1 cellular context compared by ENCODE assay signal in genomic region chr19:5790573-5791520, GRCh38.
TF ChIP-seq lines count a peak whose summit lies in the region.

TSS of gene DUS3L (minus strand) at chr19:5791163. CDS start at chr19:5791141, 22 bp downstream.

TF ChIP-seq in WTC11, 78 proteins besides CTCF, POLR2A, EP300 and RAD21 (continued from another document):
- TF ChIP-seq FOXJ3 (CRISPR knock-in tag; IDR thresholded peaks at IDR 0.05; ENCODE audit: borderline replicate concordance) (no peak), GRHL2 (CRISPR knock-in tag; IDR thresholded peaks at IDR 0.05; ENCODE audit: insufficient replicate concordance, severe bottlenecking) (no peak), CREM (CRISPR knock-in tag; IDR thresholded peaks at IDR 0.05) (peak; percentile 91), SMAD3 (CRISPR knock-in tag; IDR thresholded peaks at IDR 0.05; ENCODE audit: borderline replicate concordance) (0 out of 2 replicates have a peak, but pooled peaks have one; percentile 68), PRRX2 (CRISPR knock-in tag; IDR thresholded peaks at IDR 0.05) (no peak), MXD4 (CRISPR knock-in tag; IDR thresholded peaks at IDR 0.05; ENCODE audit: borderline replicate concordance) (no peak), PRDM15 (CRISPR knock-in tag; IDR thresholded peaks at IDR 0.05) (peak; percentile 60; the same call in 1 of the 2 replicates), ESRRA (CRISPR knock-in tag; IDR thresholded peaks at IDR 0.05; ENCODE audit: borderline replicate concordance) (peak; percentile 64; the same call in 1 of the 2 replicates), OVOL2 (CRISPR knock-in tag; IDR thresholded peaks at IDR 0.05; ENCODE audit: borderline replicate concordance) (no peak), HMGA2 (CRISPR knock-in tag; IDR thresholded peaks at IDR 0.05) (no peak), ZNF317 (CRISPR knock-in tag; IDR thresholded peaks at IDR 0.05; ENCODE audit: borderline replicate concordance, low read depth) (no peak), NFE2L1 (CRISPR knock-in tag; IDR thresholded peaks at IDR 0.05) (peak; percentile 90; the same call in 1 of the 2 replicates), NR2C2 (CRISPR knock-in tag; IDR thresholded peaks at IDR 0.05) (peak; percentile 86), ZBTB43 (CRISPR knock-in tag; IDR thresholded peaks at IDR 0.05) (0 out of 2 replicates have a peak, but pooled peaks have one; percentile 73), SMAD4 (CRISPR knock-in tag; IDR thresholded peaks at IDR 0.05) (no peak), NFATC4 (CRISPR knock-in tag; IDR thresholded peaks at IDR 0.05) (no peak), ETV6 (CRISPR knock-in tag; IDR thresholded peaks at IDR 0.05) (peak; percentile 97), CREB1 (CRISPR knock-in tag; IDR thresholded peaks at IDR 0.05) (no peak; the same call in none of the 2 replicates), ZNF396 (CRISPR knock-in tag; IDR thresholded peaks at IDR 0.05; ENCODE audit: borderline replicate concordance) (no peak), TEAD1 (CRISPR knock-in tag; IDR thresholded peaks at IDR 0.05) (peak; percentile 42; the same call in 1 of the 2 replicates), GTF2I (CRISPR knock-in tag; conservative IDR thresholded peaks at IDR 0.05) (no peak), TEAD4 (CRISPR knock-in tag; IDR thresholded peaks at IDR 0.05) (no peak), RORB (CRISPR knock-in tag; IDR thresholded peaks at IDR 0.05) (no peak), E2F4 (CRISPR knock-in tag; IDR thresholded peaks at IDR 0.05; ENCODE audit: borderline replicate concordance, low read depth) (no peak), ZBTB21 (CRISPR knock-in tag; IDR thresholded peaks at IDR 0.05; ENCODE audit: borderline replicate concordance) (peak; percentile 98), JAZF1 (CRISPR knock-in tag; IDR thresholded peaks at IDR 0.05) (no peak), CBFB (CRISPR knock-in tag; IDR thresholded peaks at IDR 0.05; ENCODE audit: low read depth) (no peak), FOXK1 (CRISPR knock-in tag; IDR thresholded peaks at IDR 0.05) (peak; percentile 93; the same call in 1 of the 2 replicates), TP53 (CRISPR knock-in tag; IDR thresholded peaks at IDR 0.05) (no peak), NFYB (CRISPR knock-in tag; conservative IDR thresholded peaks at IDR 0.05; ENCODE audit: low read depth) (peak; percentile 26; the same call in 1 of the 2 replicates), ZNF416 (CRISPR knock-in tag; IDR thresholded peaks at IDR 0.05) (no peak)
- TF ChIP-seq, protein P1, sequence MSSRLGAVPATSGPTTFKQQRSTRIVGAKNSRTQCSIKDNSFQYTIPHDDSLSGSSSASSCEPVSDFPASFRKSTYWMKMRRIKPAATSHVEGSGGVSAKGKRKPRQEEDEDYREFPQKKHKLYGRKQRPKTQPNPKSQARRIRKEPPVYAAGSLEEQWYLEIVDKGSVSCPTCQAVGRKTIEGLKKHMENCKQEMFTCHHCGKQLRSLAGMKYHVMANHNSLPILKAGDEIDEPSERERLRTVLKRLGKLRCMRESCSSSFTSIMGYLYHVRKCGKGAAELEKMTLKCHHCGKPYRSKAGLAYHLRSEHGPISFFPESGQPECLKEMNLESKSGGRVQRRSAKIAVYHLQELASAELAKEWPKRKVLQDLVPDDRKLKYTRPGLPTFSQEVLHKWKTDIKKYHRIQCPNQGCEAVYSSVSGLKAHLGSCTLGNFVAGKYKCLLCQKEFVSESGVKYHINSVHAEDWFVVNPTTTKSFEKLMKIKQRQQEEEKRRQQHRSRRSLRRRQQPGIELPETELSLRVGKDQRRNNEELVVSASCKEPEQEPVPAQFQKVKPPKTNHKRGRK (CRISPR knock-in tag; IDR thresholded peaks at IDR 0.05; ENCODE audit: borderline replicate concordance) = no peak
- TF ChIP-seq, protein P2, sequence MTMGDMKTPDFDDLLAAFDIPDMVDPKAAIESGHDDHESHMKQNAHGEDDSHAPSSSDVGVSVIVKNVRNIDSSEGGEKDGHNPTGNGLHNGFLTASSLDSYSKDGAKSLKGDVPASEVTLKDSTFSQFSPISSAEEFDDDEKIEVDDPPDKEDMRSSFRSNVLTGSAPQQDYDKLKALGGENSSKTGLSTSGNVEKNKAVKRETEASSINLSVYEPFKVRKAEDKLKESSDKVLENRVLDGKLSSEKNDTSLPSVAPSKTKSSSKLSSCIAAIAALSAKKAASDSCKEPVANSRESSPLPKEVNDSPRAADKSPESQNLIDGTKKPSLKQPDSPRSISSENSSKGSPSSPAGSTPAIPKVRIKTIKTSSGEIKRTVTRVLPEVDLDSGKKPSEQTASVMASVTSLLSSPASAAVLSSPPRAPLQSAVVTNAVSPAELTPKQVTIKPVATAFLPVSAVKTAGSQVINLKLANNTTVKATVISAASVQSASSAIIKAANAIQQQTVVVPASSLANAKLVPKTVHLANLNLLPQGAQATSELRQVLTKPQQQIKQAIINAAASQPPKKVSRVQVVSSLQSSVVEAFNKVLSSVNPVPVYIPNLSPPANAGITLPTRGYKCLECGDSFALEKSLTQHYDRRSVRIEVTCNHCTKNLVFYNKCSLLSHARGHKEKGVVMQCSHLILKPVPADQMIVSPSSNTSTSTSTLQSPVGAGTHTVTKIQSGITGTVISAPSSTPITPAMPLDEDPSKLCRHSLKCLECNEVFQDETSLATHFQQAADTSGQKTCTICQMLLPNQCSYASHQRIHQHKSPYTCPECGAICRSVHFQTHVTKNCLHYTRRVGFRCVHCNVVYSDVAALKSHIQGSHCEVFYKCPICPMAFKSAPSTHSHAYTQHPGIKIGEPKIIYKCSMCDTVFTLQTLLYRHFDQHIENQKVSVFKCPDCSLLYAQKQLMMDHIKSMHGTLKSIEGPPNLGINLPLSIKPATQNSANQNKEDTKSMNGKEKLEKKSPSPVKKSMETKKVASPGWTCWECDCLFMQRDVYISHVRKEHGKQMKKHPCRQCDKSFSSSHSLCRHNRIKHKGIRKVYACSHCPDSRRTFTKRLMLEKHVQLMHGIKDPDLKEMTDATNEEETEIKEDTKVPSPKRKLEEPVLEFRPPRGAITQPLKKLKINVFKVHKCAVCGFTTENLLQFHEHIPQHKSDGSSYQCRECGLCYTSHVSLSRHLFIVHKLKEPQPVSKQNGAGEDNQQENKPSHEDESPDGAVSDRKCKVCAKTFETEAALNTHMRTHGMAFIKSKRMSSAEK (CRISPR knock-in tag; IDR thresholded peaks at IDR 0.05; ENCODE audit: borderline replicate concordance) = no peak
- TF ChIP-seq, protein P3, sequence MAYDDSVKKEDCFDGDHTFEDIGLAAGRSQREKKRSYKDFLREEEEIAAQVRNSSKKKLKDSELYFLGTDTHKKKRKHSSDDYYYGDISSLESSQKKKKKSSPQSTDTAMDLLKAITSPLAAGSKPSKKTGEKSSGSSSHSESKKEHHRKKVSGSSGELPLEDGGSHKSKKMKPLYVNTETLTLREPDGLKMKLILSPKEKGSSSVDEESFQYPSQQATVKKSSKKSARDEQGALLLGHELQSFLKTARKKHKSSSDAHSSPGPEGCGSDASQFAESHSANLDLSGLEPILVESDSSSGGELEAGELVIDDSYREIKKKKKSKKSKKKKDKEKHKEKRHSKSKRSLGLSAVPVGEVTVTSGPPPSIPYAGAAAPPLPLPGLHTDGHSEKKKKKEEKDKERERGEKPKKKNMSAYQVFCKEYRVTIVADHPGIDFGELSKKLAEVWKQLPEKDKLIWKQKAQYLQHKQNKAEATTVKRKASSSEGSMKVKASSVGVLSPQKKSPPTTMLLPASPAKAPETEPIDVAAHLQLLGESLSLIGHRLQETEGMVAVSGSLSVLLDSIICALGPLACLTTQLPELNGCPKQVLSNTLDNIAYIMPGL (CRISPR knock-in tag; IDR thresholded peaks at IDR 0.05) = peak; percentile 51; the same call in 1 of the 2 replicates
- TF ChIP-seq, protein P4, sequence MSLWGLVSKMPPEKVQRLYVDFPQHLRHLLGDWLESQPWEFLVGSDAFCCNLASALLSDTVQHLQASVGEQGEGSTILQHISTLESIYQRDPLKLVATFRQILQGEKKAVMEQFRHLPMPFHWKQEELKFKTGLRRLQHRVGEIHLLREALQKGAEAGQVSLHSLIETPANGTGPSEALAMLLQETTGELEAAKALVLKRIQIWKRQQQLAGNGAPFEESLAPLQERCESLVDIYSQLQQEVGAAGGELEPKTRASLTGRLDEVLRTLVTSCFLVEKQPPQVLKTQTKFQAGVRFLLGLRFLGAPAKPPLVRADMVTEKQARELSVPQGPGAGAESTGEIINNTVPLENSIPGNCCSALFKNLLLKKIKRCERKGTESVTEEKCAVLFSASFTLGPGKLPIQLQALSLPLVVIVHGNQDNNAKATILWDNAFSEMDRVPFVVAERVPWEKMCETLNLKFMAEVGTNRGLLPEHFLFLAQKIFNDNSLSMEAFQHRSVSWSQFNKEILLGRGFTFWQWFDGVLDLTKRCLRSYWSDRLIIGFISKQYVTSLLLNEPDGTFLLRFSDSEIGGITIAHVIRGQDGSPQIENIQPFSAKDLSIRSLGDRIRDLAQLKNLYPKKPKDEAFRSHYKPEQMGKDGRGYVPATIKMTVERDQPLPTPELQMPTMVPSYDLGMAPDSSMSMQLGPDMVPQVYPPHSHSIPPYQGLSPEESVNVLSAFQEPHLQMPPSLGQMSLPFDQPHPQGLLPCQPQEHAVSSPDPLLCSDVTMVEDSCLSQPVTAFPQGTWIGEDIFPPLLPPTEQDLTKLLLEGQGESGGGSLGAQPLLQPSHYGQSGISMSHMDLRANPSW (CRISPR knock-in tag; conservative IDR thresholded peaks at IDR 0.05; ENCODE audit: low read depth) = no peak
- TF ChIP-seq, protein P5, sequence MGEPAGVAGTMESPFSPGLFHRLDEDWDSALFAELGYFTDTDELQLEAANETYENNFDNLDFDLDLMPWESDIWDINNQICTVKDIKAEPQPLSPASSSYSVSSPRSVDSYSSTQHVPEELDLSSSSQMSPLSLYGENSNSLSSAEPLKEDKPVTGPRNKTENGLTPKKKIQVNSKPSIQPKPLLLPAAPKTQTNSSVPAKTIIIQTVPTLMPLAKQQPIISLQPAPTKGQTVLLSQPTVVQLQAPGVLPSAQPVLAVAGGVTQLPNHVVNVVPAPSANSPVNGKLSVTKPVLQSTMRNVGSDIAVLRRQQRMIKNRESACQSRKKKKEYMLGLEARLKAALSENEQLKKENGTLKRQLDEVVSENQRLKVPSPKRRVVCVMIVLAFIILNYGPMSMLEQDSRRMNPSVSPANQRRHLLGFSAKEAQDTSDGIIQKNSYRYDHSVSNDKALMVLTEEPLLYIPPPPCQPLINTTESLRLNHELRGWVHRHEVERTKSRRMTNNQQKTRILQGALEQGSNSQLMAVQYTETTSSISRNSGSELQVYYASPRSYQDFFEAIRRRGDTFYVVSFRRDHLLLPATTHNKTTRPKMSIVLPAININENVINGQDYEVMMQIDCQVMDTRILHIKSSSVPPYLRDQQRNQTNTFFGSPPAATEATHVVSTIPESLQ (CRISPR knock-in tag; IDR thresholded peaks at IDR 0.05) = no peak
- TF ChIP-seq, protein P6, sequence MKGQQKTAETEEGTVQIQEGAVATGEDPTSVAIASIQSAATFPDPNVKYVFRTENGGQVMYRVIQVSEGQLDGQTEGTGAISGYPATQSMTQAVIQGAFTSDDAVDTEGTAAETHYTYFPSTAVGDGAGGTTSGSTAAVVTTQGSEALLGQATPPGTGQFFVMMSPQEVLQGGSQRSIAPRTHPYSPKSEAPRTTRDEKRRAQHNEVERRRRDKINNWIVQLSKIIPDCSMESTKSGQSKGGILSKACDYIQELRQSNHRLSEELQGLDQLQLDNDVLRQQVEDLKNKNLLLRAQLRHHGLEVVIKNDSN (CRISPR knock-in tag; IDR thresholded peaks at IDR 0.05) = peak; percentile 97
- TF ChIP-seq, protein P7, sequence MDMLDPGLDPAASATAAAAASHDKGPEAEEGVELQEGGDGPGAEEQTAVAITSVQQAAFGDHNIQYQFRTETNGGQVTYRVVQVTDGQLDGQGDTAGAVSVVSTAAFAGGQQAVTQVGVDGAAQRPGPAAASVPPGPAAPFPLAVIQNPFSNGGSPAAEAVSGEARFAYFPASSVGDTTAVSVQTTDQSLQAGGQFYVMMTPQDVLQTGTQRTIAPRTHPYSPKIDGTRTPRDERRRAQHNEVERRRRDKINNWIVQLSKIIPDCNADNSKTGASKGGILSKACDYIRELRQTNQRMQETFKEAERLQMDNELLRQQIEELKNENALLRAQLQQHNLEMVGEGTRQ (CRISPR knock-in tag; IDR thresholded peaks at IDR 0.05) = peak; percentile 96
